7 cellular contexts compared by ENCODE assay signal in the genomic region with DNA sequence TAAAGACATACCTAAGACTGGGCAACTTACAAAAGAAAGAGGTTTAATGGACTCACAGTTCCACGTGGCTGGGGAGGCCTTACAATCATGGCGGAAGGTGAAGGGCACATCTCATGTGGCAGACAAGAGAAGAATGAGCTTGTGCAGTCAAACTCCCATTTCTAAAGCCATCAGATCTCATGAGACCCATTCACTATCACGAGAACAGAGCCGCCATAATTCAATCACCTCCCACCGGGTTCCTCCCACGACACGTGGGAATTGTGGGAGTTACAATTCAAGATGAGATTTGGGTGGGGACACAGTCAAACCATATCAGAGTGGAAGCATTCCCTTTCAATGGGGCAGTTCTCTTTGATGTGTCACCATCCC. TPM values are rescaled to one million over a fixed set of nuclear protein-coding genes. Genes with fewer than 3 reads are reported as not detected.
DNase-seq lines count a peak whose midpoint lies in the region; ATAC-seq, FAIRE-seq and TF ChIP-seq lines count a peak whose summit lies in the region.
"Not testable (repeated sequence)": the region's sequence is repeated elsewhere in the genome, so short reads cannot be mapped to it uniquely, and the experiment has no call there.

No MANE protein-coding gene starts in this region.

- not testable (repeated sequence) for H3F3A ChIP-seq in MM.1S (ENCODE audit: insufficient read depth, low read length)

- not testable (repeated sequence) for H3K9me2 ChIP-seq in MM.1S (replicated peaks; ENCODE audit: insufficient read depth, low read length)

- H3K36me3 ChIP-seq in CD8-positive, alpha-beta memory T cell (ENCODE audit: insufficient read depth, low read length); MM.1S (replicated peaks; ENCODE audit: insufficient read depth, low read length); bronchial epithelial cell (ENCODE audit: control insufficient read depth, insufficient read depth, low read length): not testable (repeated sequence)

- not testable (repeated sequence) for H3K4me3 ChIP-seq in CD8-positive, alpha-beta memory T cell (ENCODE audit: low read length); MM.1S (ENCODE audit: low read length); bronchial epithelial cell (ENCODE audit: low read depth, low read length)

- peak; percentile 12 for TF ChIP-seq POLR2A in GM18951 (IDR thresholded peaks at IDR 0.05; ENCODE audit: extremely low read depth, insufficient read depth, insufficient read length)

- H3K27ac Mint-ChIP-seq in CD8-positive, alpha-beta memory T cell: peak overlapping the region; percentile 84 to 98 (median 95)
- H3K27ac Mint-ChIP-seq in activated CD4-positive, alpha-beta T cell treated with anti-CD3 and anti-CD28 coated beads for 36 hours: peak overlapping the region; percentile 45
- peak overlapping the region; percentile 14 for H3K27ac Mint-ChIP-seq in activated T-helper 2 cell treated with anti-CD3 and anti-CD28 coated beads, Interferon-gamma antibody, Interleukin-2, Interleukin-4, amounts not matched to agents 10 μg/mL and 5 μg/mL and 100 μg/mL, durations not matched to agents 14 hours and 24 hours and 36 hours
- H3K27ac Mint-ChIP-seq in natural killer cell: peak overlapping the region; percentile 98 to 99

- not testable (repeated sequence) for H3K9me3 Mint-ChIP-seq in CD8-positive, alpha-beta memory T cell; activated CD4-positive, alpha-beta T cell treated with anti-CD3 and anti-CD28 coated beads for 36 hours (ENCODE audit: low read depth); activated T-helper 2 cell treated with anti-CD3 and anti-CD28 coated beads, Interferon-gamma antibody, Interleukin-2, Interleukin-4, amounts not matched to agents 10 μg/mL and 5 μg/mL and 100 μg/mL, durations not matched to agents 14 hours and 24 hours and 36 hours; natural killer cell

- not testable (repeated sequence) for H3K9me3 ChIP-seq in CD8-positive, alpha-beta memory T cell (ENCODE audit: low read length); MM.1S (replicated peaks; ENCODE audit: insufficient read depth, low read length)

- not testable (repeated sequence) for DNase-seq in CD8-positive, alpha-beta memory T cell; MM.1S; activated CD4-positive, alpha-beta T cell treated with anti-CD3 and anti-CD28 coated beads for 36 hours; activated T-helper 2 cell treated with anti-CD3 and anti-CD28 coated beads, Interferon-gamma antibody, Interleukin-2, Interleukin-4, amounts not matched to agents 10 μg/mL and 5 μg/mL and 100 μg/mL, durations not matched to agents 14 hours and 24 hours and 36 hours (ENCODE audit: low spot score); bronchial epithelial cell (ENCODE audit: low read depth); natural killer cell

- H3K36me3 Mint-ChIP-seq in CD8-positive, alpha-beta memory T cell: peaks cover 9 to 50% (median 13%) of the 10 kb centered on the region in 3 donors
- H3K36me3 Mint-ChIP-seq in activated CD4-positive, alpha-beta T cell treated with anti-CD3 and anti-CD28 coated beads for 36 hours (ENCODE audit: low read depth): peaks cover 26% of the 10 kb centered on the region
- peaks cover 71% of the 10 kb centered on the region for H3K36me3 Mint-ChIP-seq in activated T-helper 2 cell treated with anti-CD3 and anti-CD28 coated beads, Interferon-gamma antibody, Interleukin-2, Interleukin-4, amounts not matched to agents 10 μg/mL and 5 μg/mL and 100 μg/mL, durations not matched to agents 14 hours and 24 hours and 36 hours (ENCODE audit: low read depth)
- H3K36me3 Mint-ChIP-seq in natural killer cell: not testable (repeated sequence)

- not testable (repeated sequence) for TF ChIP-seq CTCF in MM.1S (IDR thresholded peaks at IDR 0.05; ENCODE audit: low read length); bronchial epithelial cell (IDR thresholded peaks at IDR 0.05; ENCODE audit: insufficient read depth, low read length, severe bottlenecking); natural killer cell (IDR thresholded peaks at IDR 0.05)

- H3K27ac ChIP-seq in CD8-positive, alpha-beta memory T cell (ENCODE audit: low read depth, low read length); MM.1S (ENCODE audit: low read length): not testable (repeated sequence)

- ATAC-seq in activated CD4-positive, alpha-beta T cell treated with anti-CD3 and anti-CD28 coated beads for 36 hours; natural killer cell: not testable (repeated sequence)

- peak; percentile 18 for FAIRE-seq in bronchial epithelial cell (lab: Jason Lieb, UNC)

- H3K4me3 Mint-ChIP-seq in CD8-positive, alpha-beta memory T cell: peak overlapping the region; percentile 59 to 91 (median 84)
- H3K4me3 Mint-ChIP-seq in activated CD4-positive, alpha-beta T cell treated with anti-CD3 and anti-CD28 coated beads for 36 hours; activated T-helper 2 cell treated with anti-CD3 and anti-CD28 coated beads, Interferon-gamma antibody, Interleukin-2, Interleukin-4, amounts not matched to agents 10 μg/mL and 5 μg/mL and 100 μg/mL, durations not matched to agents 14 hours and 24 hours and 36 hours (ENCODE audit: low read depth): not testable (repeated sequence)
- H3K4me3 Mint-ChIP-seq in natural killer cell: peak overlapping the region; percentile 83

- POLR2A ChIA-PET in CD8-positive, alpha-beta memory T cell (lab: Charles Lee): interaction anchor here (0.7 to 2.0 kb wide), 4 partner anchors 11 to 39 kb away, joined by 3 to 6 read pairs (median 4); partner anchors contain the start of gene INPP5D
- POLR2A ChIA-PET in activated CD4-positive, alpha-beta T cell treated with anti-CD3 and anti-CD28 coated beads for 36 hours (lab: Charles Lee): interaction anchor here (0.7 to 1.5 kb wide), 4 partner anchors 9 to 19 kb away, joined by 3 to 4 read pairs (median 3); no protein-coding TSS in a partner anchor

- not testable (repeated sequence) for H4K20me1 ChIP-seq in MM.1S (ENCODE audit: insufficient read depth, low read length)

- peaks cover 32% of the 10 kb centered on the region for H3K79me2 ChIP-seq in MM.1S (ENCODE audit: low read length)

- not testable (repeated sequence) for H3K27me3 ChIP-seq in CD8-positive, alpha-beta memory T cell (ENCODE audit: insufficient read depth, low read length, poor library complexity, severe bottlenecking); MM.1S (replicated peaks; ENCODE audit: insufficient read depth, low read length); bronchial epithelial cell (ENCODE audit: control insufficient read depth, insufficient read depth, low read length)

- in situ Hi-C loops in GM18951 (cut with MboI; ENCODE audit: low sequenced_read_pairs, unreplicated experiment): not testable (repeated sequence)

- intact Hi-C loops in activated CD4-positive, alpha-beta T cell treated with anti-CD3 and anti-CD28 coated beads for 36 hours (cut with DNase I, micrococcal nuclease): loop anchor here (1.0 to 2.0 kb wide), 4 partner anchors 18 to 40 kb away; partner anchors contain the start of gene INPP5D (in 2 of the 2)
- intact Hi-C loops in activated T-helper 2 cell treated with anti-CD3 and anti-CD28 coated beads, Interferon-gamma antibody, Interleukin-2, Interleukin-4, amounts not matched to agents 10 μg/mL and 5 μg/mL and 100 μg/mL, durations not matched to agents 14 hours and 24 hours and 36 hours (cut with micrococcal nuclease): not testable (repeated sequence)
- intact Hi-C loops in natural killer cell (cut with micrococcal nuclease): loop anchor here (1.0 to 10.0 kb wide), 3 partner anchors 16 to 65 kb away; partner anchors contain the start of gene INPP5D

- peaks cover 75 to 86% (median 85%) of the 10 kb centered on the region in 3 donors for H3K4me1 Mint-ChIP-seq in CD8-positive, alpha-beta memory T cell
- peaks cover 63% of the 10 kb centered on the region for H3K4me1 Mint-ChIP-seq in activated CD4-positive, alpha-beta T cell treated with anti-CD3 and anti-CD28 coated beads for 36 hours
- H3K4me1 Mint-ChIP-seq in activated T-helper 2 cell treated with anti-CD3 and anti-CD28 coated beads, Interferon-gamma antibody, Interleukin-2, Interleukin-4, amounts not matched to agents 10 μg/mL and 5 μg/mL and 100 μg/mL, durations not matched to agents 14 hours and 24 hours and 36 hours (ENCODE audit: low read depth): peaks cover 41% of the 10 kb centered on the region
- H3K4me1 Mint-ChIP-seq in natural killer cell: peaks cover 79 to 84% of the 10 kb centered on the region in 2 donors

- H3K9ac ChIP-seq in MM.1S (ENCODE audit: low read length): not testable (repeated sequence)

- not testable (repeated sequence) for H3K27me3 Mint-ChIP-seq in CD8-positive, alpha-beta memory T cell; activated CD4-positive, alpha-beta T cell treated with anti-CD3 and anti-CD28 coated beads for 36 hours; activated T-helper 2 cell treated with anti-CD3 and anti-CD28 coated beads, Interferon-gamma antibody, Interleukin-2, Interleukin-4, amounts not matched to agents 10 μg/mL and 5 μg/mL and 100 μg/mL, durations not matched to agents 14 hours and 24 hours and 36 hours (ENCODE audit: low read depth); natural killer cell (ENCODE audit: low read depth in 2 of 2)

- H3K4me1 ChIP-seq in CD8-positive, alpha-beta memory T cell (ENCODE audit: insufficient read depth, low read length): peaks cover 45% of the 10 kb centered on the region
- H3K4me1 ChIP-seq in MM.1S (ENCODE audit: low read length): peaks cover 15% of the 10 kb centered on the region

- CTCF ChIA-PET in CD8-positive, alpha-beta memory T cell (lab: Charles Lee): interaction anchor here (1.6 to 5.2 kb wide), 7 partner anchors 8 to 45 kb away, joined by 3 to 34 read pairs (median 8); partner anchors contain the start of gene INPP5D
- CTCF ChIA-PET in activated CD4-positive, alpha-beta T cell treated with anti-CD3 and anti-CD28 coated beads for 36 hours (lab: Charles Lee): interaction anchor here (1.3 to 2.6 kb wide), 3 partner anchors 16 to 46 kb away, joined by 4 to 13 read pairs (median 7); partner anchors contain the start of gene INPP5D

- not testable (repeated sequence) for H2AFZ ChIP-seq in MM.1S (ENCODE audit: low read length)

- H3K4me2 ChIP-seq in MM.1S (ENCODE audit: low read depth, low read length): peak overlapping the region; percentile 22

RNA-seq across cellular contexts. Expression of gene INPP5D, which starts 39.7 kb away (rescaled TPM):
- total RNA-seq in CD8-positive, alpha-beta memory T cell: 10 to 100 TPM; 49.3 to 51.0 TPM
- polyA plus RNA-seq in CD8-positive, alpha-beta memory T cell: 146 TPM
- total RNA-seq in activated CD4-positive, alpha-beta T cell treated with anti-CD3 and anti-CD28 coated beads for 36 hours: 10 to 100 TPM; 40.5 to 53.4 TPM
- 58.5 and 62.3 TPM in 2 replicates for total RNA-seq in activated T-helper 2 cell treated with anti-CD3 and anti-CD28 coated beads, Interferon-gamma antibody, Interleukin-2, Interleukin-4, amounts not matched to agents 10 μg/mL and 5 μg/mL and 100 μg/mL, durations not matched to agents 14 hours and 24 hours and 36 hours
- 24.1 and 26.6 TPM in 2 replicates for total RNA-seq in bronchial epithelial cell
- total RNA-seq in natural killer cell: 100 to 1,000 TPM; 385 to 498 (median 497) TPM

Comparison
In these comparisons a context has a peak if more than half of its experiments do, and no peak if none do; other contexts are left out.
1. H3K27ac Mint-ChIP-seq: peak in every context shown above with its lines; median percentile 98 in natural killer cell; 95 in CD8-positive, alpha-beta memory T cell; 45 in activated CD4-positive, alpha-beta T cell treated with anti-CD3 and anti-CD28 coated beads for 36 hours; 14 in activated T-helper 2 cell treated with anti-CD3 and anti-CD28 coated beads, Interferon-gamma antibody, Interleukin-2, Interleukin-4, amounts not matched to agents 10 μg/mL and 5 μg/mL and 100 μg/mL, durations not matched to agents 14 hours and 24 hours and 36 hours.